Comparison of ENCODE assay signal across 11 cellular contexts in genomic region chr12:94488449-94488848, GRCh38. TPM values are rescaled to one million over a fixed set of nuclear protein-coding genes. Genes with fewer than 3 reads are reported as not detected.
DNase-seq lines count a peak whose midpoint lies in the region; ATAC-seq and TF ChIP-seq lines count a peak whose summit lies in the region.
"Had no signal": no experiment of that assay in that cellular context is flagged by ENCODE, and none has a peak within 500 bp of the region (broad histone marks: within the 10 kb centered on the region; RNA-seq: fewer than 3 reads in every experiment).

No MANE protein-coding gene starts in this region.

- no peaks in the 10 kb centered on the region for H3K9me3 ChIP-seq in PC-9 (ENCODE audit: insufficient read depth, low read depth)
- no peaks in the 10 kb centered on the region for H3K9me3 ChIP-seq in right lobe of liver
- H3K9me3 ChIP-seq: colonic mucosa, pancreas had no signal

- no peaks in the 10 kb centered on the region for H3K36me3 ChIP-seq in PC-9 (ENCODE audit: low read depth)
- H3K36me3 ChIP-seq in right lobe of liver = no peaks in the 10 kb centered on the region
- H3K36me3 ChIP-seq: colonic mucosa, pancreas had no signal

- BruUV-seq in PC-9 (replicated peaks; lab: Mats Ljungman, UMichigan) = no TSS peak

- no peaks in the 10 kb centered on the region for H3K4me1 ChIP-seq in PC-9 (replicated peaks; ENCODE audit: insufficient read depth)
- H3K4me1 ChIP-seq in right lobe of liver = peaks cover 0 to 3% (median 0%) of the 10 kb centered on the region in 4 donors
- H3K4me1 ChIP-seq: colonic mucosa, pancreas had no signal

- no peaks in the 10 kb centered on the region for H3K36me3 Mint-ChIP-seq in progenitor cell of endocrine pancreas (ENCODE audit: insufficient read depth)

- no peaks in the 10 kb centered on the region for H3K27me3 Mint-ChIP-seq in progenitor cell of endocrine pancreas

- POLR2A ChIA-PET in PC-9 (lab: Charles Lee; ENCODE audit: unreplicated experiment) = no interaction called here

- H3K4me2 ChIP-seq in PC-9 = no peak overlapping the region

- H3K27ac Mint-ChIP-seq in progenitor cell of endocrine pancreas = no peak overlapping the region

- WGBS in right lobe of liver (ENCODE audit: insufficient coverage, low coverage, low lambda C conversion rate, missing lambda C conversion rate) = 32% methylated on average over 2 of the region's 2 CpGs

- H3K9me3 Mint-ChIP-seq in progenitor cell of endocrine pancreas (ENCODE audit: low read depth) = no peaks in the 10 kb centered on the region

- TF ChIP-seq POLR2A in right lobe of liver (IDR thresholded peaks at IDR 0.05) = no peak

- H3K4me1 Mint-ChIP-seq in progenitor cell of endocrine pancreas (ENCODE audit: low read depth) = no peaks in the 10 kb centered on the region

- H3K79me2 ChIP-seq in PC-9 (ENCODE audit: low read depth) = no peaks in the 10 kb centered on the region

- DNase-seq in iris pigment epithelial cell (ENCODE audit: low read depth) (peak; percentile 36), PC-9 (no peak), right lobe of liver (no peak), progenitor cell of endocrine pancreas (ENCODE audit: low spot score, unreplicated experiment) (no peak), AG08396 (ENCODE audit: low spot score) (no peak)
- DNase-seq: colonic mucosa, DND-41, pancreas had no signal

- H3K27me3 ChIP-seq in PC-9 (ENCODE audit: insufficient read depth, low read depth) (no peaks in the 10 kb centered on the region), right lobe of liver (no peaks in the 10 kb centered on the region)
- H3K27me3 ChIP-seq: colonic mucosa, pancreas had no signal

- CTCF ChIA-PET in PC-9 (lab: Charles Lee) = no interaction called here

- TF ChIP-seq CTCF in PC-9 (conservative IDR thresholded peaks at IDR 0.05) (no peak), right lobe of liver (IDR thresholded peaks at IDR 0.05) (no peak), progenitor cell of endocrine pancreas (IDR thresholded peaks at IDR 0.05; ENCODE audit: unreplicated experiment) (no peak)

- H3F3A ChIP-seq in PC-9 (ENCODE audit: insufficient read depth, low read depth) = no peaks in the 10 kb centered on the region

- H3K4me3 Mint-ChIP-seq in progenitor cell of endocrine pancreas (ENCODE audit: low read depth) = no peak overlapping the region

- H3K27ac ChIP-seq in PC-9 = no peak overlapping the region
- no peak overlapping the region for H3K27ac ChIP-seq in right lobe of liver
- H3K27ac ChIP-seq: colonic mucosa, pancreas had no signal

- no peaks in the 10 kb centered on the region for H4K20me1 ChIP-seq in PC-9 (ENCODE audit: insufficient read depth)

- H3K4me3 ChIP-seq in PC-9 (no peak overlapping the region), right lobe of liver (no peak overlapping the region)
- H3K4me3 ChIP-seq: colonic mucosa, pancreas had no signal

- peak; percentile 69 for ATAC-seq in GM18873 (IDR thresholded peaks at IDR 0.05; ENCODE audit: low FRiP score, unreplicated experiment)
- peak; percentile 98 for ATAC-seq in GM21825 (IDR thresholded peaks at IDR 0.05; ENCODE audit: unreplicated experiment)
- ATAC-seq in HG03520 (IDR thresholded peaks at IDR 0.05; ENCODE audit: unreplicated experiment) = peak; percentile 97
- no peak for ATAC-seq in right lobe of liver
- ATAC-seq: pancreas had no signal

- no peaks in the 10 kb centered on the region for H3K9me2 ChIP-seq in PC-9 (ENCODE audit: insufficient read depth)

- no peak overlapping the region for H2AFZ ChIP-seq in PC-9

- intact Hi-C loops in PC-9 (cut with micrococcal nuclease; ENCODE audit: unreplicated experiment) (no loop called here), right lobe of liver (cut with DNase I) (no loop called here)

RNA-seq across cellular contexts. Expression of gene CEP83, which starts 28.8 kb away (rescaled TPM):
- 19.6 and 25.4 TPM in 2 replicates for total RNA-seq in PC-9 (2021)
- 1 to 10 TPM; 4.2 to 9.5 (median 6.4) TPM for total RNA-seq in right lobe of liver
- total RNA-seq in progenitor cell of endocrine pancreas = 36.5 and 38.6 TPM in 2 replicates

Comparison
In these comparisons a context has a peak if more than half of its experiments do, and no peak if none do; other contexts are left out.
1. ATAC-seq: peak in GM18873 (single experiment), GM21825 (single experiment) and HG03520 (single experiment); none in right lobe of liver (0 of 4).